8 cellular contexts compared by ENCODE assay signal in the genomic region with DNA sequence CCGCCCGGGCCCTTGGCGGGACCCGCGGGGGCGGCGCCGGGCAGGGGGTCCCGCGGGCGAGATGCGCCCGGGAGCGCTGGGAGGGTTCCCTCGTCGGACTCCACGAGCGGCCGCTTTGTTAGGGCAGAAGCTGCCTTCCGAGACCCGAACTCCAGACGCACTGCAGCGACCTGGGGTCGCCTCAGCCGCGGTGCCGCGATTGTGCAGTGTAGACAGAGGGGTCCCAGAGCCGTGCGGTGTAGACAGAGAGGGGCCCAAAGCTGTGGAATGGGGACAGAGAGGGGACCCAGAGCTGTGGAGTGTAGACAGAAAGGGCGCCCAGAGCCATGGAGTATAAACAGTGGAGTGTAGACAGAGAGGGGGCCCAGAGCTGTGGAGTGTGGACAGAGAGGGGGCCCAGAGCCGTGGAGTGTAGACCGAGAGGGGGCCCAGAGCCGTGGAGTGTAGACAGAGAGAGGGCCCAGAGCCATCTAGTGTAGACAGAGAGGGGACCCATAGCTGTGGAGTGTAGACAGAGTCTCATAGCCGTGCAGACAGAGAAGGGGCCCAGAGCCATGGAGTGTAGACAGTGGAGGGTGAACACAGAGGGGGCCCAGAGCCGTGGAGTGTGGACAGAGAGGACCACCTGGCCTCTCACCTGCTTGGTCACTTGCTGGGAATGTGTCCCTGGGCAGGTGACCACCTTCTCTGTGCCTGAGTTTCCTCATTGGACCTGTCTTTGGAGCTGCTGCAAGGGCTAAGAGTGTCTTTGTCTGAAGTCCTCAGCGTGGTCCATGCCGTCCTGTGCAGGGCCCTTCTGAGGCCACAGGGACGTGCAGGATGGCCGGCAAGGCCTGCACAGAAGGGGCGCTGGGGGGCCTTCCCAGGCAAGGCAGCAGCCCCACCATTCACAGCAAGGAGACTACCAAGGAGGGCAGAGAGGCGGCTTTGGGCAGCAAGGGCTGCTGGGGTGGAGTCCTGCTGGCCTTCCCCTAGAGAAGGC. TPM values are rescaled to one million over a fixed set of nuclear protein-coding genes. Genes with fewer than 3 reads are reported as not detected.
DNase-seq lines count a peak whose midpoint lies in the region; ATAC-seq, FAIRE-seq and TF ChIP-seq lines count a peak whose summit lies in the region.

No MANE protein-coding gene starts in this region.

- no peak for FAIRE-seq in bronchial epithelial cell (lab: Jason Lieb, UNC)

- no peaks in the 10 kb centered on the region for H3K79me2 ChIP-seq in mesendoderm (ENCODE audit: control insufficient read depth, insufficient read depth, low read length)

- H3K4me3 ChIP-seq in BE2C (ENCODE audit: low read depth, low read length) (peak overlapping the region; percentile 59), LNCaP clone FGC (ENCODE audit: low read depth, low read length) (peak overlapping the region; percentile 83), bronchial epithelial cell (ENCODE audit: low read depth, low read length) (peak overlapping the region; percentile 75), mesendoderm (ENCODE audit: low read length) (peak overlapping the region; percentile 28)

- peak overlapping the region; percentile 71 for H3K9ac ChIP-seq in mesendoderm (ENCODE audit: low read length)

- H2BK120ac ChIP-seq in mesendoderm (ENCODE audit: low read depth, low read length): no peak overlapping the region

- peak overlapping the region; percentile 55 for H3K4me2 ChIP-seq in mesendoderm (ENCODE audit: low read length)

- H3K18ac ChIP-seq in mesendoderm (ENCODE audit: low read length): peak overlapping the region; percentile 63

- peak overlapping the region; percentile 91 for H3K56ac ChIP-seq in mesendoderm (ENCODE audit: low read length)

- TF ChIP-seq CTCF in BE2C (IDR thresholded peaks at IDR 0.05; ENCODE audit: low read depth, low read length): no peak
- TF ChIP-seq CTCF in LNCaP clone FGC (IDR thresholded peaks at IDR 0.05; ENCODE audit: control insufficient read depth, extremely low read depth, insufficient read depth): no peak
- TF ChIP-seq CTCF in bronchial epithelial cell (IDR thresholded peaks at IDR 0.05; ENCODE audit: insufficient read depth, low read length, severe bottlenecking): no peak

- H2AK5ac ChIP-seq in mesendoderm (ENCODE audit: low read length): no peak overlapping the region

- DNase-seq in BE2C (no peak), LNCaP clone FGC (ENCODE audit: low read depth) (no peak), bronchial epithelial cell (ENCODE audit: low read depth) (no peak), mesendoderm (peak; percentile 23), ureter (ENCODE audit: low spot score) (peak; percentile 48), middle frontal gyrus (ENCODE audit: extremely low spot score, low spot score) (no peak), DMS153 (lab: John Stamatoyannopoulos, UW) (no peak)

- peak overlapping the region; percentile 25 for H3K4ac ChIP-seq in mesendoderm (ENCODE audit: low read depth, low read length)

- H2BK15ac ChIP-seq in mesendoderm (replicated peaks; ENCODE audit: low read depth): no peak overlapping the region

- H3K79me1 ChIP-seq in mesendoderm (ENCODE audit: low read length): peaks cover 4% of the 10 kb centered on the region

- no peak overlapping the region for H4K5ac ChIP-seq in mesendoderm (ENCODE audit: low read length)

- H2BK5ac ChIP-seq in mesendoderm (ENCODE audit: low read length): no peak overlapping the region

- no peak overlapping the region for H4K8ac ChIP-seq in mesendoderm (ENCODE audit: low read depth, low read length)

- no peaks in the 10 kb centered on the region for H3K9me3 ChIP-seq in BE2C

- H3K27me3 ChIP-seq in BE2C (no peaks in the 10 kb centered on the region), bronchial epithelial cell (ENCODE audit: control insufficient read depth, insufficient read depth, low read length) (no peaks in the 10 kb centered on the region), mesendoderm (ENCODE audit: insufficient read depth, low read length, poor library complexity) (no peaks in the 10 kb centered on the region)

- no peak for ATAC-seq in HG02981 (IDR thresholded peaks at IDR 0.05; ENCODE audit: unreplicated experiment)

- no peaks in the 10 kb centered on the region for H3K36me3 ChIP-seq in BE2C
- no peaks in the 10 kb centered on the region for H3K36me3 ChIP-seq in bronchial epithelial cell (ENCODE audit: control insufficient read depth, insufficient read depth, low read length)
- no peaks in the 10 kb centered on the region for H3K36me3 ChIP-seq in mesendoderm (ENCODE audit: control insufficient read depth, insufficient read depth, low read length)

- WGBS in mesendoderm (ENCODE audit: extremely low coverage, insufficient coverage, low lambda C conversion rate): no CpG with 5 or more reads among the region's 42 CpGs

- no peaks in the 10 kb centered on the region for H3K4me1 ChIP-seq in BE2C
- H3K4me1 ChIP-seq in mesendoderm (ENCODE audit: control insufficient read depth, low read depth, low read length): peaks cover 4% of the 10 kb centered on the region

- H3K27ac ChIP-seq in mesendoderm (ENCODE audit: low read depth, low read length): no peak overlapping the region

- peak overlapping the region; percentile 91 for H3K23ac ChIP-seq in mesendoderm (ENCODE audit: low read length)

RNA-seq across cellular contexts. Expression of a gene that starts 0.9 kb away (rescaled TPM):
- polyA plus RNA-seq in BE2C (2012; ENCODE audit: insufficient read depth, insufficient read length, low read depth): 11.6 TPM
- 34.2 and 41.7 TPM in 2 replicates for total RNA-seq in bronchial epithelial cell
- 7.8 TPM for polyA plus RNA-seq in mesendoderm (2013, experiment 1 of 2)
- 8.4 TPM for polyA plus RNA-seq in mesendoderm (2013, experiment 2 of 2)
- 50.8 TPM for total RNA-seq in ureter

RNA-seq across cellular contexts. Expression of a gene that starts 44.7 kb away (rescaled TPM):
- 0.19 TPM for polyA plus RNA-seq in BE2C (2012; ENCODE audit: insufficient read depth, insufficient read length, low read depth)
- total RNA-seq in bronchial epithelial cell: 0.26 and 0.64 TPM in 2 replicates
- polyA plus RNA-seq in mesendoderm (2013, experiment 1 of 2): 0.14 TPM
- 0.15 TPM for polyA plus RNA-seq in mesendoderm (2013, experiment 2 of 2)
- 1.7 TPM for total RNA-seq in ureter

Comparison
In these comparisons a context has a peak if more than half of its experiments do, and no peak if none do; other contexts are left out.
1. DNase-seq: peak in mesendoderm (single experiment) and ureter (single experiment); none in BE2C (single experiment), LNCaP clone FGC (single experiment), bronchial epithelial cell (single experiment), middle frontal gyrus (single experiment) and DMS153 (single experiment).
2. H3K4me3 ChIP-seq: peak in every context shown above with its lines; median percentile 83 in LNCaP clone FGC; 75 in bronchial epithelial cell; 59 in BE2C; 28 in mesendoderm.